9 cellular contexts compared by ENCODE assay signal in genomic region chr15:85010472-85011209, GRCh38. TPM values are rescaled to one million over a fixed set of nuclear protein-coding genes. Genes with fewer than 3 reads are reported as not detected.
DNase-seq lines count a peak whose midpoint lies in the region; ATAC-seq and TF ChIP-seq lines count a peak whose summit lies in the region.
"Had no signal": no experiment of that assay in that cellular context is flagged by ENCODE, and none has a peak within 500 bp of the region (broad histone marks: within the 10 kb centered on the region; RNA-seq: fewer than 3 reads in every experiment).

No MANE protein-coding gene starts in this region.

- H3K9me3 ChIP-seq in breast epithelium (no peaks in the 10 kb centered on the region), mammary epithelial cell (replicated peaks; ENCODE audit: insufficient read depth, low read length) (no peaks in the 10 kb centered on the region)

- peaks cover 50% of the 10 kb centered on the region for H3K79me2 ChIP-seq in mammary epithelial cell (ENCODE audit: insufficient read depth, low read length)

- no peak for ATAC-seq in GM18909 (IDR thresholded peaks at IDR 0.05; ENCODE audit: poor library complexity, unreplicated experiment)

- no peaks in the 10 kb centered on the region for H4K20me1 ChIP-seq in mammary epithelial cell (ENCODE audit: insufficient read depth, low read length)

- intact Hi-C loops in breast epithelium (cut with DNase I; ENCODE audit: low total_unique reads): no loop called here
- intact Hi-C loops in mammary epithelial cell (cut with micrococcal nuclease): loop anchor here (1.0 kb wide), 1 partner anchor 55 kb away; no protein-coding TSS in a partner anchor

- H3K27ac ChIP-seq in breast epithelium (peak overlapping the region; percentile 51 to 81), mammary epithelial cell (ENCODE audit: insufficient read depth, low read depth, low read length) (no peak overlapping the region)

- BruUV-seq in mammary epithelial cell (replicated peaks; lab: Mats Ljungman, UMichigan): no TSS peak

- CTCF ChIA-PET in mammary epithelial cell (lab: Charles Lee; ENCODE audit: low non-redundant PET): interaction anchor here (0.6 kb wide), 1 partner anchor 17 kb away, joined by 3 read pairs; no protein-coding TSS in a partner anchor
- CTCF ChIA-PET in activated naive CD4-positive, alpha-beta T cell treated with anti-CD3 and anti-CD28 coated beads, Interleukin-2, amount 10 ng/mL, durations not matched to agents 7 days and 5 days (lab: Charles Lee): interaction anchor here (0.7 kb wide), 1 partner anchor 977 kb away, joined by 3 read pairs; no protein-coding TSS in a partner anchor

- TF ChIP-seq CTCF in breast epithelium (IDR thresholded peaks at IDR 0.05) (peak in 1 of 3 donors; percentile 53), mammary epithelial cell (conservative IDR thresholded peaks at IDR 0.05 in 1 of 2, IDR thresholded peaks at IDR 0.05 in 1 of 2; ENCODE audit: extremely low read depth in 1 of 2, insufficient read depth in 1 of 2, low read depth in 1 of 2, low read length in 2 of 2) (no peak), choroid plexus epithelial cell (conservative IDR thresholded peaks at IDR 0.05; ENCODE audit: low read depth, low read length) (no peak), mesothelial cell of epicardium (IDR thresholded peaks at IDR 0.05; ENCODE audit: unreplicated experiment) (peak; percentile 43)

- 75% methylated on average over 4 of the region's 4 CpGs for WGBS in mammary epithelial cell (ENCODE audit: low coverage, missing lambda C conversion rate)

- H3K4me1 ChIP-seq in breast epithelium (peaks cover 0 to 6% of the 10 kb centered on the region in 2 donors), mammary epithelial cell (ENCODE audit: insufficient read depth, low read length) (no peaks in the 10 kb centered on the region)

- no peaks in the 10 kb centered on the region for H3K36me3 ChIP-seq in breast epithelium
- no peaks in the 10 kb centered on the region for H3K36me3 ChIP-seq in mammary epithelial cell (ENCODE audit: insufficient read depth, low read length)

- no peaks in the 10 kb centered on the region for H3K27me3 ChIP-seq in breast epithelium
- H3K27me3 ChIP-seq in mammary epithelial cell (ENCODE audit: insufficient read depth, low read length): no peaks in the 10 kb centered on the region

- DNase-seq in breast epithelium (ENCODE audit: low spot score in 2 of 2): no peak
- no peak for DNase-seq in mammary epithelial cell
- DNase-seq in choroid plexus epithelial cell (ENCODE audit: low read depth): peak; percentile 56
- no peak for DNase-seq in mesothelial cell of epicardium (ENCODE audit: low spot score in 2 of 2, unreplicated experiment in 2 of 2)
- DNase-seq in HT-29 (ENCODE audit: low spot score): no peak
- DNase-seq in GOT3 (lab: John Stamatoyannopoulos, UW): no peak
- no peak for DNase-seq in activated naive CD4-positive, alpha-beta T cell treated with anti-CD3 and anti-CD28 coated beads, Interleukin-2, amount 10 ng/mL, durations not matched to agents 7 days and 5 days

- no peak overlapping the region for H3K4me2 ChIP-seq in mammary epithelial cell (ENCODE audit: insufficient read depth, low read depth, low read length)

- H3K9ac ChIP-seq in mammary epithelial cell (ENCODE audit: insufficient read depth, low read length): no peak overlapping the region

- H3K36me3 Mint-ChIP-seq in mesothelial cell of epicardium: no peaks in the 10 kb centered on the region
- H3K36me3 Mint-ChIP-seq in activated naive CD4-positive, alpha-beta T cell treated with anti-CD3 and anti-CD28 coated beads, Interleukin-2, amount 10 ng/mL, durations not matched to agents 7 days and 5 days: peaks cover 3% of the 10 kb centered on the region

- H2AFZ ChIP-seq in mammary epithelial cell (ENCODE audit: low read depth, low read length): no peak overlapping the region

- H3K27ac Mint-ChIP-seq in mesothelial cell of epicardium: peak overlapping the region; percentile 40
- no peak overlapping the region for H3K27ac Mint-ChIP-seq in activated naive CD4-positive, alpha-beta T cell treated with anti-CD3 and anti-CD28 coated beads, Interleukin-2, amount 10 ng/mL, durations not matched to agents 7 days and 5 days
- H3K27ac Mint-ChIP-seq: CD4-positive, alpha-beta memory T cell had no signal

- dilution Hi-C loops in mammary epithelial cell (cut with HindIII; ENCODE audit: low sequenced_read_pairs): no loop called here

- in situ Hi-C loops in mammary epithelial cell (cut with MboI; ENCODE audit: low sequenced_read_pairs in 2 of 2): no loop called here

- TF ChIP-seq POLR2A in breast epithelium (IDR thresholded peaks at IDR 0.05): no peak

- no peaks in the 10 kb centered on the region for H3K27me3 Mint-ChIP-seq in mesothelial cell of epicardium (ENCODE audit: low read depth)
- no peaks in the 10 kb centered on the region for H3K27me3 Mint-ChIP-seq in activated naive CD4-positive, alpha-beta T cell treated with anti-CD3 and anti-CD28 coated beads, Interleukin-2, amount 10 ng/mL, durations not matched to agents 7 days and 5 days
- H3K27me3 Mint-ChIP-seq: CD4-positive, alpha-beta memory T cell had no signal

- H3K9me3 Mint-ChIP-seq in mesothelial cell of epicardium: no peaks in the 10 kb centered on the region
- H3K9me3 Mint-ChIP-seq in activated naive CD4-positive, alpha-beta T cell treated with anti-CD3 and anti-CD28 coated beads, Interleukin-2, amount 10 ng/mL, durations not matched to agents 7 days and 5 days: peaks cover 2% of the 10 kb centered on the region

- no peak overlapping the region for H3K4me3 ChIP-seq in breast epithelium
- H3K4me3 ChIP-seq in mammary epithelial cell (replicated peaks in 1 of 3; ENCODE audit: insufficient read depth in 1 of 3, low read depth in 2 of 3, low read length in 3 of 3): no peak overlapping the region
- no peak overlapping the region for H3K4me3 ChIP-seq in choroid plexus epithelial cell (ENCODE audit: low read depth, low read length)

- no peak overlapping the region for H3K4me3 Mint-ChIP-seq in mesothelial cell of epicardium
- no peak overlapping the region for H3K4me3 Mint-ChIP-seq in activated naive CD4-positive, alpha-beta T cell treated with anti-CD3 and anti-CD28 coated beads, Interleukin-2, amount 10 ng/mL, durations not matched to agents 7 days and 5 days
- H3K4me3 Mint-ChIP-seq: CD4-positive, alpha-beta memory T cell had no signal

- H3K4me1 Mint-ChIP-seq in mesothelial cell of epicardium: peaks cover 29% of the 10 kb centered on the region
- peaks cover 7% of the 10 kb centered on the region for H3K4me1 Mint-ChIP-seq in activated naive CD4-positive, alpha-beta T cell treated with anti-CD3 and anti-CD28 coated beads, Interleukin-2, amount 10 ng/mL, durations not matched to agents 7 days and 5 days

RNA-seq across cellular contexts. Expression of gene PDE8A, which starts 29.0 kb away (rescaled TPM):
- total RNA-seq in breast epithelium (10 to 100 TPM; 45.1 to 60.5 (median 58.3) TPM), mammary epithelial cell (10 to 100 TPM; 19.3 to 26.8 TPM), mesothelial cell of epicardium (33.5 to 38.4 TPM (median 36.7 TPM) in 3 replicates)
- polyA plus RNA-seq in mammary epithelial cell: 22.9 TPM
- polyA minus RNA-seq in mammary epithelial cell: 79.3 TPM
- 29.9 and 30.4 TPM in 2 replicates for total RNA-seq in HT-29 (2014; rRNA removed; shearing (Covaris generic))
